In the genomic region with DNA sequence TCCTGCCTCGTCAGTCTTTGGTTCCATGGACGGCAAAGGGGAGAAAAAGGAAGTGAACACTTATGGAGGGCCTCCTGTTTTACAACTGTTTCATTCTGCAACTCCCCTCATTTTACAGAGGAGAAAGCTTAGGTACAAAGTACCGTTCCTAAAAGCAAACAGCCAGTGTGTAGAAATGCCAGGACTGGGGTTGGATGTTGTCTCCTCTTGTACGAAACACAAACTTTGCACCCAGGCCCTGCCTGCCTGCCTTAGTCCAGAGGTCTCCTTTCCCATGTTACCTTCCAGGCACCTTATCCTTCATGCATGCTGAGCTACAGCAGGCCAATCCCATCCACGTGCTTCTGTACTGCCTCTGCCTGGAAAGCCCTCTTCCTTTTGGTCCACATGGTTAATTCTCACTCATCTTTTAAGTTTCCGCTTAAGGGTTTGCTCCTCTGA, we compare ENCODE assay signal across 12 cellular contexts.
DNase-seq lines count a peak whose midpoint lies in the region; ATAC-seq and TF ChIP-seq lines count a peak whose summit lies in the region.
"Had no signal": no experiment of that assay in that cellular context is flagged by ENCODE, and none has a peak within 500 bp of the region (broad histone marks: within the 10 kb centered on the region; RNA-seq: fewer than 3 reads in every experiment).

No MANE protein-coding gene starts in this region.

- H2AFZ ChIP-seq in DND-41 (ENCODE audit: low read depth, low read length) = peak overlapping the region; percentile 85

- H3K9me3 ChIP-seq in DND-41 (ENCODE audit: insufficient read depth, low read length, severe bottlenecking) (no peaks in the 10 kb centered on the region), heart left ventricle (no peaks in the 10 kb centered on the region)
- no peaks in the 10 kb centered on the region for H3K9me3 ChIP-seq in naive thymus-derived CD4-positive, alpha-beta T cell (ENCODE audit: control insufficient read depth in 2 of 3, low read length in 3 of 3)

- WGBS in heart left ventricle, 4 donors = 79 to 83% (median 81%) methylated on average over 6 of the region's 6 CpGs

- peak overlapping the region; percentile 83 for H3K27ac ChIP-seq in DND-41 (ENCODE audit: low read length)
- H3K27ac ChIP-seq in naive thymus-derived CD4-positive, alpha-beta T cell (ENCODE audit: low read depth, low read length) = peak overlapping the region; percentile 72
- peak overlapping the region in 1 of 12 donors; percentile 86 for H3K27ac ChIP-seq in heart left ventricle

- peaks cover 0 to 19% (median 0%) of the 10 kb centered on the region in 5 donors for H3K36me3 Mint-ChIP-seq in naive thymus-derived CD4-positive, alpha-beta T cell

- no peaks in the 10 kb centered on the region for H3K27me3 ChIP-seq in DND-41 (ENCODE audit: insufficient read depth, low read length, poor library complexity)
- H3K27me3 ChIP-seq in naive thymus-derived CD4-positive, alpha-beta T cell (ENCODE audit: control insufficient read depth in 2 of 2, insufficient read depth in 2 of 2, low read length in 2 of 2) = no peaks in the 10 kb centered on the region
- H3K27me3 ChIP-seq in heart left ventricle = no peaks in the 10 kb centered on the region

- no peak for TF ChIP-seq POLR2A in heart left ventricle (IDR thresholded peaks at IDR 0.05)

- H3K27ac Mint-ChIP-seq in naive thymus-derived CD4-positive, alpha-beta T cell = peak overlapping the region; percentile 88 to 97 (median 96)

- peaks cover 0 to 6% (median 0%) of the 10 kb centered on the region in 11 donors for H3K9me3 Mint-ChIP-seq in naive thymus-derived CD4-positive, alpha-beta T cell

- H3K4me3 ChIP-seq in DND-41 (ENCODE audit: low read depth in 1 of 2, low read length in 2 of 2) (no peak overlapping the region; a peak in 1 of 4 replicates), heart left ventricle (no peak overlapping the region)
- H3K4me3 ChIP-seq in naive thymus-derived CD4-positive, alpha-beta T cell (ENCODE audit: low read length) = peak overlapping the region; percentile 44

- no peaks in the 10 kb centered on the region for H4K20me1 ChIP-seq in DND-41 (ENCODE audit: insufficient read depth, low read length)

- peak overlapping the region; percentile 74 to 86 (median 77) for H3K4me3 Mint-ChIP-seq in naive thymus-derived CD4-positive, alpha-beta T cell

- no peak for TF ChIP-seq CTCF in DND-41 (IDR thresholded peaks at IDR 0.05; ENCODE audit: borderline replicate concordance, extremely low read depth, low read length, poor library complexity, severe bottlenecking)
- TF ChIP-seq CTCF in heart left ventricle (IDR thresholded peaks at IDR 0.05) = no peak

- DNase-seq in DND-41 = no peak
- DNase-seq in activated CD8-positive, alpha-beta memory T cell treated with anti-CD3 and anti-CD28 coated beads, Interleukin-2, amount 50 U/mL, for 48 hours = peak; percentile 56
- DNase-seq in naive thymus-derived CD4-positive, alpha-beta T cell = no peak
- no peak for DNase-seq in NOMO-1 (lab: John Stamatoyannopoulos, UW; ENCODE audit: unreplicated experiment in 2 of 2)
- DNase-seq in heart left ventricle = no peak
- DNase-seq: EL, foreskin melanocyte, left ventricle myocardium superior, NCI-H2171, posterior cingulate gyrus had no signal

- H3K4me2 ChIP-seq in DND-41 (ENCODE audit: insufficient read depth, low read length) = peak overlapping the region; percentile 39

- peaks cover 37 to 70% (median 67%) of the 10 kb centered on the region in 7 donors for H3K4me1 Mint-ChIP-seq in naive thymus-derived CD4-positive, alpha-beta T cell

- POLR2A ChIA-PET in naive thymus-derived CD4-positive, alpha-beta T cell (lab: Charles Lee) = interaction anchor here (0.7 to 3.9 kb wide), 10 partner anchors 11 to 994 kb away, joined by 3 to 22 read pairs (median 4); partner anchors contain the start of gene C1GALT1

- H3K36me3 ChIP-seq in DND-41 (ENCODE audit: insufficient read depth, low read length) (no peaks in the 10 kb centered on the region), heart left ventricle (no peaks in the 10 kb centered on the region)
- H3K36me3 ChIP-seq in naive thymus-derived CD4-positive, alpha-beta T cell (ENCODE audit: control insufficient read depth in 2 of 3, insufficient read depth in 3 of 3, low read length in 3 of 3) = no peaks in the 10 kb centered on the region

- H3K4me1 ChIP-seq in DND-41 (ENCODE audit: insufficient read depth, low read length) (peaks cover 30% of the 10 kb centered on the region), heart left ventricle (peaks cover 0 to 75% (median 18%) of the 10 kb centered on the region in 12 donors)
- peaks cover 48 to 50% of the 10 kb centered on the region in 2 donors for H3K4me1 ChIP-seq in naive thymus-derived CD4-positive, alpha-beta T cell (ENCODE audit: control insufficient read depth in 2 of 2, insufficient read depth in 2 of 2, low read length in 2 of 2)

- H3K9ac ChIP-seq in DND-41 (ENCODE audit: low read depth, low read length) = peak overlapping the region; percentile 32

- H3K27me3 Mint-ChIP-seq in naive thymus-derived CD4-positive, alpha-beta T cell = peaks cover 0 to 2% (median 0%) of the 10 kb centered on the region in 5 donors

- no peaks in the 10 kb centered on the region for H3K79me2 ChIP-seq in DND-41 (ENCODE audit: insufficient read depth, low read length)

- intact Hi-C loops in naive thymus-derived CD4-positive, alpha-beta T cell (cut with micrococcal nuclease) = loop anchor here (1.0 kb wide), 7 partner anchors 10 to 536 kb away; partner anchors contain the start of genes GLCCI1 (in 2 of the 2) and UMAD1 (in 2 of the 2)
- intact Hi-C loops in heart left ventricle (cut with DNase I) = no loop called here

- no peak for ATAC-seq in DND-41 (ENCODE audit: insufficient read depth, low read depth)
- peak; percentile 5 for ATAC-seq in GM21515 (IDR thresholded peaks at IDR 0.05; ENCODE audit: unreplicated experiment)
- no peak for ATAC-seq in naive thymus-derived CD4-positive, alpha-beta T cell
- ATAC-seq in heart left ventricle = no peak
- no peak for ATAC-seq in HG02759 (IDR thresholded peaks at IDR 0.05; ENCODE audit: unreplicated experiment)

- CTCF ChIA-PET in naive thymus-derived CD4-positive, alpha-beta T cell (lab: Charles Lee) = interaction anchor here (0.6 to 1.3 kb wide), 8 partner anchors 10 to 152 kb away, joined by 3 to 6 read pairs (median 4); no protein-coding TSS in a partner anchor

Comparison
In these comparisons a context has a peak if more than half of its experiments do, and no peak if none do; other contexts are left out.
1. intact Hi-C loops: an anchor here in naive thymus-derived CD4-positive, alpha-beta T cell (1.0 kb wide); none called in heart left ventricle.